18 cellular contexts compared by ENCODE assay signal in genomic region chr2:134454426-134454825, GRCh38.
"Had no signal": no experiment of that assay in that cellular context is flagged by ENCODE, and none has a peak within 500 bp of the region (broad histone marks: within the 10 kb centered on the region; RNA-seq: fewer than 3 reads in every experiment).

No MANE protein-coding gene starts in this region.

- ATAC-seq: activated CD4-positive, alpha-beta T cell treated with anti-CD3 and anti-CD28 coated beads for 36 hours; effector memory CD8-positive, alpha-beta T cell; WTC11 had no signal

- DNase-seq: activated CD4-positive, alpha-beta T cell treated with anti-CD3 and anti-CD28 coated beads for 36 hours; activated CD4-positive, alpha-beta T cell treated with anti-CD3 and anti-CD28 coated beads, Interleukin-2, amount 50 U/mL, for 48 hours; activated gamma-delta T cell treated with Interleukin-2 at 50 U/mL for 16 hours; activated T-cell treated with anti-CD3 and anti-CD28 coated beads for 4 hours; central memory CD4-positive, alpha-beta T cell; effector memory CD8-positive, alpha-beta T cell; hypothalamus; retina; spleen; stimulated activated CD4-positive, alpha-beta T cell treated with anti-CD3 and anti-CD28 coated beads, Interleukin-4, amount 100 ng/mL, for 1 hour; stimulated activated naive CD4-positive, alpha-beta T cell treated with Interleukin-2 at 50 U/mL for 16 hours; T-helper 1 cell; T-helper 9 cell had no signal

- H3K36me3 ChIP-seq: neural progenitor cell had no signal

- H3K9me3 ChIP-seq: esophagus muscularis mucosa, spleen had no signal

- H3K4me1 ChIP-seq: esophagus muscularis mucosa, neural progenitor cell had no signal

- H3K27me3 ChIP-seq: esophagus muscularis mucosa, neural progenitor cell, spleen had no signal

- H3K4me3 Mint-ChIP-seq: activated CD4-positive, alpha-beta T cell treated with anti-CD3 and anti-CD28 coated beads for 36 hours; activated naive CD4-positive, alpha-beta T cell treated with anti-CD3 and anti-CD28 coated beads, Interleukin-2, amount 50 U/mL, for 24 hours; brain; effector memory CD8-positive, alpha-beta T cell; neural progenitor cell; WTC11 had no signal

- H3K36me3 Mint-ChIP-seq: activated naive CD4-positive, alpha-beta T cell treated with anti-CD3 and anti-CD28 coated beads, Interleukin-2, amount 50 U/mL, for 24 hours; neural progenitor cell; WTC11 had no signal

- H3K4me1 Mint-ChIP-seq: activated CD4-positive, alpha-beta T cell treated with anti-CD3 and anti-CD28 coated beads for 36 hours had no signal

- H3K27me3 Mint-ChIP-seq: activated CD4-positive, alpha-beta T cell treated with anti-CD3 and anti-CD28 coated beads for 36 hours; activated naive CD4-positive, alpha-beta T cell treated with anti-CD3 and anti-CD28 coated beads, Interleukin-2, amount 50 U/mL, for 24 hours; effector memory CD8-positive, alpha-beta T cell had no signal

- H3K9me3 Mint-ChIP-seq: activated naive CD4-positive, alpha-beta T cell treated with anti-CD3 and anti-CD28 coated beads, Interleukin-2, amount 50 U/mL, for 24 hours; effector memory CD8-positive, alpha-beta T cell; neural progenitor cell; WTC11 had no signal

- H3K4me3 ChIP-seq: esophagus muscularis mucosa, neural progenitor cell, spleen had no signal

- H3K27ac Mint-ChIP-seq: activated CD4-positive, alpha-beta T cell treated with anti-CD3 and anti-CD28 coated beads for 36 hours; activated naive CD4-positive, alpha-beta T cell treated with anti-CD3 and anti-CD28 coated beads, Interleukin-2, amount 50 U/mL, for 24 hours; neural progenitor cell; WTC11 had no signal

- H3K27ac ChIP-seq: esophagus muscularis mucosa, neural progenitor cell, spleen had no signal
